25 cellular contexts compared by ENCODE assay signal in genomic region chr11:13284776-13285588, GRCh38. TPM values are rescaled to one million over a fixed set of nuclear protein-coding genes. Genes with fewer than 3 reads are reported as not detected.
DNase-seq lines count a peak whose midpoint lies in the region; ATAC-seq, FAIRE-seq and TF ChIP-seq lines count a peak whose summit lies in the region.
"Had no signal": no experiment of that assay in that cellular context is flagged by ENCODE, and none has a peak within 500 bp of the region (broad histone marks: within the 10 kb centered on the region; RNA-seq: fewer than 3 reads in every experiment).

No MANE protein-coding gene starts in this region.

- peak overlapping the region; percentile 13 to 83 (median 43) for H3K27ac Mint-ChIP-seq in CD4-positive, alpha-beta memory T cell
- peak overlapping the region; percentile 47 to 75 for H3K27ac Mint-ChIP-seq in activated naive CD4-positive, alpha-beta T cell treated with anti-CD3 and anti-CD28 coated beads, Interleukin-2, amount 50 U/mL, for 72 hours
- peak overlapping the region; percentile 39 to 81 (median 66) for H3K27ac Mint-ChIP-seq in immature natural killer cell
- H3K27ac Mint-ChIP-seq: activated B cell treated with CpG ODN at 0.5 μM for 24 hours, HFFc6 had no signal

- H3K4me3 Mint-ChIP-seq in CD4-positive, alpha-beta memory T cell = peak overlapping the region in 6 of 8 donors; percentile 4 to 51 (median 18)
- H3K4me3 Mint-ChIP-seq in immature natural killer cell = peak overlapping the region in 3 of 5 donors; percentile 48 to 49 (median 49)
- H3K4me3 Mint-ChIP-seq: activated B cell treated with CpG ODN at 0.5 μM for 24 hours, HFFc6 had no signal

- H3K27me3 ChIP-seq in CD4-positive, alpha-beta memory T cell (ENCODE audit: insufficient read depth, low read length) = no peaks in the 10 kb centered on the region
- H3K27me3 ChIP-seq: foreskin keratinocyte, suprapubic skin had no signal

- no peak for TF ChIP-seq POLR2A in H54 (IDR thresholded peaks at IDR 0.05; ENCODE audit: low read depth, low read length)

- POLR2A ChIA-PET in CD4-positive, alpha-beta memory T cell (lab: Charles Lee; ENCODE audit: partially characterized antibody) = no interaction called here

- H3K4me3 ChIP-seq in CD4-positive, alpha-beta memory T cell (ENCODE audit: low read length in 2 of 2) = no peak overlapping the region
- H3K4me3 ChIP-seq: A549, hepatocyte, skin epidermis, suprapubic skin had no signal

- no peaks in the 10 kb centered on the region for H3K27me3 Mint-ChIP-seq in CD4-positive, alpha-beta memory T cell
- peaks cover 2 to 5% (median 4%) of the 10 kb centered on the region in 3 donors for H3K27me3 Mint-ChIP-seq in immature natural killer cell (ENCODE audit: low read depth in 3 of 3)
- H3K27me3 Mint-ChIP-seq: activated B cell treated with CpG ODN at 0.5 μM for 24 hours had no signal

- intact Hi-C loops in CD4-positive, alpha-beta memory T cell (cut with micrococcal nuclease) = no loop called here

- peaks cover 3 to 19% of the 10 kb centered on the region in 2 donors for H3K36me3 Mint-ChIP-seq in CD4-positive, alpha-beta memory T cell
- peaks cover 5% of the 10 kb centered on the region in 2 donors for H3K36me3 Mint-ChIP-seq in activated naive CD4-positive, alpha-beta T cell treated with anti-CD3 and anti-CD28 coated beads, Interleukin-2, amount 50 U/mL, for 72 hours
- H3K36me3 Mint-ChIP-seq in immature natural killer cell = no peaks in the 10 kb centered on the region

- H3K9me3 ChIP-seq in CD4-positive, alpha-beta memory T cell (ENCODE audit: control insufficient read depth in 1 of 2, low read length in 2 of 2) = no peaks in the 10 kb centered on the region
- H3K9me3 ChIP-seq: A549, BE2C, neutrophil, suprapubic skin had no signal

- DNase-seq in activated CD4-positive, alpha-beta T cell treated with anti-CD3 and anti-CD28 coated beads, Interleukin-2, amount 50 U/mL, for 48 hours = peak; percentile 26 to 53
- no peak for DNase-seq in activated CD4-positive, alpha-beta T cell treated with anti-CD3 and anti-CD28 coated beads, Interleukin-2, amount 50 U/mL, for 4 hours
- no peak for DNase-seq in CD4-positive, alpha-beta memory T cell
- no peak for DNase-seq in activated naive CD4-positive, alpha-beta T cell treated with anti-CD3 and anti-CD28 coated beads, Interleukin-2, amount 50 U/mL, for 72 hours (ENCODE audit: low spot score in 2 of 2)
- DNase-seq in immature natural killer cell = no peak
- no peak for DNase-seq in H54 (ENCODE audit: insufficient read length, low spot score)
- DNase-seq in SKM-1 treated with dmso at 0.1 percent for 144 hours (lab: John Stamatoyannopoulos, UW; ENCODE audit: unreplicated experiment) = no peak
- no peak for DNase-seq in NCI-H1930 (lab: John Stamatoyannopoulos, UW)
- DNase-seq: activated B cell treated with CpG ODN at 0.5 μM for 24 hours, amniotic stem cell, BE2C, EL, erythroblast, foreskin keratinocyte, HFFc6, NCI-H1105 treated with DMSO at 0.1 percent for 48 hours, T1000 had no signal

- no peaks in the 10 kb centered on the region for H3K36me3 ChIP-seq in CD4-positive, alpha-beta memory T cell (ENCODE audit: insufficient read depth, low read length)
- H3K36me3 ChIP-seq: BE2C, suprapubic skin had no signal

- peaks cover 75 to 99% (median 89%) of the 10 kb centered on the region in 4 donors for H3K4me1 Mint-ChIP-seq in CD4-positive, alpha-beta memory T cell
- H3K4me1 Mint-ChIP-seq in immature natural killer cell = peaks cover 96 to 100% of the 10 kb centered on the region in 2 donors

- CTCF ChIA-PET in CD4-positive, alpha-beta memory T cell (lab: Charles Lee; ENCODE audit: partially characterized antibody) = no interaction called here

- peaks cover 87% of the 10 kb centered on the region for H3K4me1 ChIP-seq in CD4-positive, alpha-beta memory T cell (ENCODE audit: insufficient read depth, low read length)
- H3K4me1 ChIP-seq: BE2C had no signal

- no peak overlapping the region for H3K27ac ChIP-seq in CD4-positive, alpha-beta memory T cell (ENCODE audit: low read depth, low read length)
- H3K27ac ChIP-seq: A549, foreskin keratinocyte, hepatocyte, neutrophil, skin epidermis, suprapubic skin had no signal

- no peaks in the 10 kb centered on the region for H3K9me3 Mint-ChIP-seq in CD4-positive, alpha-beta memory T cell
- H3K9me3 Mint-ChIP-seq in activated naive CD4-positive, alpha-beta T cell treated with anti-CD3 and anti-CD28 coated beads, Interleukin-2, amount 50 U/mL, for 72 hours = no peaks in the 10 kb centered on the region
- no peaks in the 10 kb centered on the region for H3K9me3 Mint-ChIP-seq in immature natural killer cell
- H3K9me3 Mint-ChIP-seq: activated B cell treated with CpG ODN at 0.5 μM for 24 hours, HFFc6 had no signal

- peak; percentile 4 to 34 for ATAC-seq in activated naive CD4-positive, alpha-beta T cell treated with anti-CD3 and anti-CD28 coated beads, Interleukin-2, amount 50 U/mL, for 72 hours
- ATAC-seq: A549, foreskin keratinocyte, HepG2 had no signal

- no peak for FAIRE-seq in H54 (lab: Jason Lieb, UNC)
- FAIRE-seq: A549, GM18507, HepG2, islet of Langerhans had no signal

RNA-seq across cellular contexts. Expression of gene BMAL1, which starts 7.4 kb away (rescaled TPM):
- total RNA-seq in CD4-positive, alpha-beta memory T cell = 100 to 1,000 TPM; 101 to 112 TPM
- 10 to 100 TPM; 18.8 to 38.8 TPM for polyA plus RNA-seq in CD4-positive, alpha-beta memory T cell
- total RNA-seq in activated naive CD4-positive, alpha-beta T cell treated with anti-CD3 and anti-CD28 coated beads, Interleukin-2, amount 50 U/mL, for 72 hours = 10 to 100 TPM; 20.1 to 62.3 TPM
- polyA plus RNA-seq in immature natural killer cell = 10 to 100 TPM; 20.2 to 29.6 (median 20.2) TPM

Comparison
In these comparisons a context has a peak if more than half of its experiments do, and no peak if none do; other contexts are left out.
1. DNase-seq: peak in activated CD4-positive, alpha-beta T cell treated with anti-CD3 and anti-CD28 coated beads, Interleukin-2, amount 50 U/mL, for 48 hours (2 of 2); none in activated CD4-positive, alpha-beta T cell treated with anti-CD3 and anti-CD28 coated beads, Interleukin-2, amount 50 U/mL, for 4 hours (0 of 2), CD4-positive, alpha-beta memory T cell (0 of 5), activated naive CD4-positive, alpha-beta T cell treated with anti-CD3 and anti-CD28 coated beads, Interleukin-2, amount 50 U/mL, for 72 hours (0 of 2), immature natural killer cell (0 of 3), H54 (single experiment), SKM-1 treated with dmso at 0.1 percent for 144 hours (single experiment) and NCI-H1930 (0 of 2).
2. Peak in every context shown above with its lines, with median percentiles within 50 percentile points of each other: H3K27ac Mint-ChIP-seq.